Comparison of ENCODE assay signal across 12 cellular contexts in genomic region chr2:42297322-42297936, GRCh38.
A peak's percentile ranks its signal among the peaks of the same experiment; 100 is the strongest.
DNase-seq lines count a peak whose midpoint lies in the region; ATAC-seq and TF ChIP-seq lines count a peak whose summit lies in the region.
"Had no signal": no experiment of that assay in that cellular context is flagged by ENCODE, and none has a peak within 500 bp of the region (broad histone marks: within the 10 kb centered on the region; RNA-seq: fewer than 3 reads in every experiment).

No MANE protein-coding gene starts in this region.

- peaks cover 61% of the 10 kb centered on the region for H3K4me1 Mint-ChIP-seq in activated CD4-positive, alpha-beta memory T cell treated with anti-CD3 and anti-CD28 coated beads, Interleukin-2, amount 10 ng/mL, durations not matched to agents 7 days and 5 days
- H3K4me1 Mint-ChIP-seq: neural progenitor cell had no signal

- H3K4me2 ChIP-seq in BLaER1 = peak overlapping the region; percentile 64
- H3K4me2 ChIP-seq: neural progenitor cell had no signal

- H3K27ac Mint-ChIP-seq in activated CD4-positive, alpha-beta memory T cell treated with anti-CD3 and anti-CD28 coated beads, Interleukin-2, amount 10 ng/mL, durations not matched to agents 7 days and 5 days = peak overlapping the region; percentile 82
- H3K27ac Mint-ChIP-seq: neural progenitor cell had no signal

- in situ Hi-C loops in HAP-1 (cut with MboI; ENCODE audit: low sequenced_read_pairs) = no loop called here

- POLR2A ChIA-PET in activated CD4-positive, alpha-beta memory T cell treated with anti-CD3 and anti-CD28 coated beads, Interleukin-2, amount 10 ng/mL, durations not matched to agents 7 days and 5 days (lab: Charles Lee) = no interaction called here

- DNase-seq in HFF-Myc (ENCODE audit: extremely low read depth, low read depth) (peak; percentile 6), HAP-1 (ENCODE audit: low spot score in 2 of 2) (no peak), islet precursor cell (no peak)
- no peak for DNase-seq in activated CD4-positive, alpha-beta memory T cell treated with anti-CD3 and anti-CD28 coated beads, Interleukin-2, amount 10 ng/mL, durations not matched to agents 7 days and 5 days
- DNase-seq: kidney; NCI-H226; stimulated activated CD4-positive, alpha-beta T cell treated with anti-CD3 and anti-CD28 coated beads, Interleukin-12 subunit alpha, Interleukin-12 subunit beta, amount 100 ng/mL, for 4 hours had no signal

- no peak for TF ChIP-seq RAD21 in liver (IDR thresholded peaks at IDR 0.05)

- TF ChIP-seq CTCF in HFF-Myc (IDR thresholded peaks at IDR 0.05; ENCODE audit: low read depth, low read length, missing control alignments) = no peak
- no peak for TF ChIP-seq CTCF in liver (IDR thresholded peaks at IDR 0.05; ENCODE audit: low read depth, low read length, missing input control)

- H3K36me3 ChIP-seq in BLaER1 (peaks cover 33% of the 10 kb centered on the region), liver (ENCODE audit: control insufficient read depth in 4 of 4, insufficient read depth in 3 of 4, low read depth in 1 of 4, low read length in 3 of 4) (peaks cover 3 to 34% (median 28%) of the 10 kb centered on the region in 4 donors), HAP-1 (replicated peaks) (peaks cover 20% of the 10 kb centered on the region)

- no peaks in the 10 kb centered on the region for H3K9me3 Mint-ChIP-seq in activated CD4-positive, alpha-beta memory T cell treated with anti-CD3 and anti-CD28 coated beads, Interleukin-2, amount 10 ng/mL, durations not matched to agents 7 days and 5 days
- H3K9me3 Mint-ChIP-seq: neural progenitor cell had no signal

- 87% methylated on average over 2 of the region's 2 CpGs for WGBS in liver

- CTCF ChIA-PET in activated CD4-positive, alpha-beta memory T cell treated with anti-CD3 and anti-CD28 coated beads, Interleukin-2, amount 10 ng/mL, durations not matched to agents 7 days and 5 days (lab: Charles Lee) = no interaction called here

- H4K20me1 ChIP-seq in BLaER1 = no peaks in the 10 kb centered on the region

- ATAC-seq in HG03342 (IDR thresholded peaks at IDR 0.05; ENCODE audit: unreplicated experiment) = no peak
- no peak for ATAC-seq in HG03095 (IDR thresholded peaks at IDR 0.05; ENCODE audit: unreplicated experiment)

- H3K4me3 ChIP-seq in BLaER1 (no peak overlapping the region), HFF-Myc (replicated peaks; ENCODE audit: low read depth, low read length) (no peak overlapping the region), liver (ENCODE audit: low read depth in 1 of 3, low read length in 3 of 3) (no peak overlapping the region), HAP-1 (no peak overlapping the region)
- H3K4me3 ChIP-seq: neural progenitor cell had no signal

- H3K27me3 ChIP-seq in BLaER1 (no peaks in the 10 kb centered on the region), liver (ENCODE audit: control insufficient read depth in 4 of 4, insufficient read depth in 4 of 4, low read length in 3 of 4) (no peaks in the 10 kb centered on the region), HAP-1 (ENCODE audit: low read depth) (no peaks in the 10 kb centered on the region)
- H3K27me3 ChIP-seq: neural progenitor cell had no signal

- H3K27ac ChIP-seq in BLaER1 = no peak overlapping the region
- peak overlapping the region in 1 of 2 donors; percentile 25 for H3K27ac ChIP-seq in liver (ENCODE audit: low read depth in 1 of 2, low read length in 2 of 2)
- H3K27ac ChIP-seq: neural progenitor cell had no signal

- H3K9me3 ChIP-seq in BLaER1 (no peaks in the 10 kb centered on the region), liver (ENCODE audit: control insufficient read depth in 4 of 4, low read length in 3 of 4) (no peaks in the 10 kb centered on the region), HAP-1 (no peaks in the 10 kb centered on the region)

- no peaks in the 10 kb centered on the region for H3K27me3 Mint-ChIP-seq in activated CD4-positive, alpha-beta memory T cell treated with anti-CD3 and anti-CD28 coated beads, Interleukin-2, amount 10 ng/mL, durations not matched to agents 7 days and 5 days

- H3K9ac ChIP-seq in BLaER1 (no peak overlapping the region), liver (ENCODE audit: low read depth in 1 of 2, low read length in 2 of 2) (no peak overlapping the region)
- H3K9ac ChIP-seq: neural progenitor cell had no signal

- peaks cover 81% of the 10 kb centered on the region for H3K36me3 Mint-ChIP-seq in activated CD4-positive, alpha-beta memory T cell treated with anti-CD3 and anti-CD28 coated beads, Interleukin-2, amount 10 ng/mL, durations not matched to agents 7 days and 5 days (ENCODE audit: low read depth)

- H3K4me1 ChIP-seq in BLaER1 (peaks cover 25% of the 10 kb centered on the region), liver (ENCODE audit: control insufficient read depth in 4 of 4, insufficient read depth in 4 of 4, low read length in 3 of 4) (no peaks in the 10 kb centered on the region), HAP-1 (no peaks in the 10 kb centered on the region)
- H3K4me1 ChIP-seq: neural progenitor cell had no signal

- no peak overlapping the region for H3K4me3 Mint-ChIP-seq in activated CD4-positive, alpha-beta memory T cell treated with anti-CD3 and anti-CD28 coated beads, Interleukin-2, amount 10 ng/mL, durations not matched to agents 7 days and 5 days
- H3K4me3 Mint-ChIP-seq: neural progenitor cell had no signal

TF ChIP-seq in liver, 16 proteins besides CTCF, POLR2A, EP300 and RAD21:
- TF ChIP-seq YY1 (IDR thresholded peaks at IDR 0.05) = peak; percentile 12
- no peak for TF ChIP-seq JUND (IDR thresholded peaks at IDR 0.05)
- no peak for TF ChIP-seq ATF3 (IDR thresholded peaks at IDR 0.05)
- no peak for TF ChIP-seq EGR1 (IDR thresholded peaks at IDR 0.05; ENCODE audit: low read depth in 2 of 2)
- TF ChIP-seq MAX (IDR thresholded peaks at IDR 0.05) = peak; percentile 14
